Comparison of ENCODE assay signal across 21 cellular contexts in genomic region chr6:15977050-15977449, GRCh38.
"Had no signal": no experiment of that assay in that cellular context is flagged by ENCODE, and none has a peak within 500 bp of the region (broad histone marks: within the 10 kb centered on the region; RNA-seq: fewer than 3 reads in every experiment).

No MANE protein-coding gene starts in this region.

- H3K4me1 ChIP-seq: gastroesophageal sphincter, parathyroid adenoma, tibial nerve had no signal

- H3K36me3 ChIP-seq: gastroesophageal sphincter, tibial nerve had no signal

- H3K9ac ChIP-seq: parathyroid adenoma had no signal

- H3K27ac ChIP-seq: gastroesophageal sphincter, parathyroid adenoma, psoas muscle, tibial nerve, VCaP had no signal

- H3K4me3 ChIP-seq: gastroesophageal sphincter, psoas muscle, tibial nerve had no signal

- DNase-seq: activated CD4-positive, alpha-beta T cell treated with anti-CD3 and anti-CD28 coated beads for 48 hours; activated CD4-positive, alpha-beta T cell treated with anti-CD3 and anti-CD28 coated beads, Interleukin-2, amount 50 U/mL, for 48 hours; activated CD8-positive, alpha-beta memory T cell treated with anti-CD3 and anti-CD28 coated beads for 24 hours; activated effector memory CD4-positive, alpha-beta T cell treated with anti-CD3 and anti-CD28 coated beads, Interleukin-2, amount 50 U/mL, for 16 hours; activated naive CD4-positive, alpha-beta T cell treated with anti-CD3 and anti-CD28 coated beads for 36 hours; activated naive CD8-positive, alpha-beta T cell treated with anti-CD3 and anti-CD28 coated beads for 36 hours; activated T-cell treated with anti-CD3 and anti-CD28 coated beads, Interleukin-2, amount 50 U/mL, for 1 hour; central memory CD4-positive, alpha-beta T cell; hypothalamus; immature natural killer cell; kidney; naive thymus-derived CD8-positive, alpha-beta T cell; nucleus accumbens; psoas muscle; stimulated activated CD4-positive, alpha-beta T cell treated with anti-CD3 and anti-CD28 coated beads, Interleukin-2, amount 100 ng/mL, for 48 hours; stimulated activated naive CD4-positive, alpha-beta T cell treated with Interleukin-2 at 50 U/mL for 16 hours; T-helper 2 cell had no signal

- H3K79me2 ChIP-seq: parathyroid adenoma had no signal

- H2AFZ ChIP-seq: parathyroid adenoma had no signal

- ATAC-seq: gastroesophageal sphincter; naive thymus-derived CD8-positive, alpha-beta T cell; psoas muscle had no signal

- H3K27me3 ChIP-seq: tibial nerve had no signal

- H3K9me3 ChIP-seq: psoas muscle had no signal
